ENCODE assay signal across 20 cellular contexts in the genomic region with DNA sequence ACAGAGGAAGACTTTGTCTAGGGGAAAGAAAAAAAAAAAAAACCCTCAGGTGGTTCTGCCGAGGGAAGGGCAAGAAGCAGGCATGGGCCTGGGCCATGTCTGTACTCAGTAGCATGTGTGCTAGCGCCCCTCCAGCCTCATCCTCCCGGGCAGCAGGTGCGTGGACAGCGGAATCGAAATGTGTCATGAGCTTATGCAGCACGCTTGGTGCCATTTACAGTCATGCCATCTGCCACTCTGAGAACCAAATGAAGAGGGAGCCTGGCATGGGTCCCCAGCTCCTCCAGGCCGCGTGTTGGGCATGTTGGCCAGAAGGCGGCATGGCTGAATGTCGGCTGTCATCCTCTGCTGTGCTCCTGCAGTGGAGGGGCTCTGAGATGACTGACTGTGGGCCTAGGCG. TPM values are rescaled to one million over a fixed set of nuclear protein-coding genes. Genes with fewer than 3 reads are reported as not detected.
DNase-seq lines count a peak whose midpoint lies in the region; ATAC-seq and TF ChIP-seq lines count a peak whose summit lies in the region.
"Had no signal": no experiment of that assay in that cellular context is flagged by ENCODE, and none has a peak within 500 bp of the region (broad histone marks: within the 10 kb centered on the region; RNA-seq: fewer than 3 reads in every experiment).

No MANE protein-coding gene starts in this region.

- intact Hi-C loops in activated CD4-positive, alpha-beta memory T cell treated with anti-CD3 and anti-CD28 coated beads for 36 hours (cut with micrococcal nuclease) = no loop called here

- no peaks in the 10 kb centered on the region for H3K36me3 ChIP-seq in hepatocyte (replicated peaks; ENCODE audit: insufficient read depth, low read depth)

- H4K20me1 ChIP-seq in hepatocyte (ENCODE audit: insufficient read depth, poor library complexity, severe bottlenecking) = peaks cover 9% of the 10 kb centered on the region

- H3K79me2 ChIP-seq in hepatocyte = peaks cover 6% of the 10 kb centered on the region

- DNase-seq in activated CD4-positive, alpha-beta memory T cell treated with anti-CD3 and anti-CD28 coated beads, Interleukin-2, amount 10 ng/mL, durations not matched to agents 7 days and 5 days = no peak
- no peak for DNase-seq in activated CD4-positive, alpha-beta memory T cell treated with anti-CD3 and anti-CD28 coated beads for 36 hours
- peak; percentile 87 to 91 for DNase-seq in cerebellar nuclear complex (lab: John Stamatoyannopoulos, UW)
- no peak for DNase-seq in natural killer cell treated with Interleukin-12 subunit alpha and Interleukin-12 subunit beta and Interleukin-15 and Interleukin-18, amount 100 ng/mL, for 72 hours (ENCODE audit: low spot score)
- DNase-seq in superior temporal gyrus (ENCODE audit: extremely low spot score) = peak; percentile 18
- DNase-seq in HCEC 1CT = no peak
- no peak for DNase-seq in SW 1271 (lab: John Stamatoyannopoulos, UW)
- no peak for DNase-seq in hepatocyte (ENCODE audit: low spot score)
- DNase-seq: AML-193; CD4-positive, alpha-beta memory T cell; DMS153; GF-D8; H9; MM.1S; NCI-H1092; NCI-H1436 treated with DMSO at 0.1 percent for 48 hours; NCI-H510A; NCI-H748 treated with DMSO at 0.1 percent for 48 hours; NK-92 treated with Interleukin-12 subunit alpha and Interleukin-12 subunit beta, amount 100 ng/mL, for 24 hours; Right ventricle myocardium superior had no signal

- H3K9me3 Mint-ChIP-seq in activated CD4-positive, alpha-beta memory T cell treated with anti-CD3 and anti-CD28 coated beads, Interleukin-2, amount 10 ng/mL, durations not matched to agents 7 days and 5 days = no peaks in the 10 kb centered on the region
- H3K9me3 Mint-ChIP-seq in activated CD4-positive, alpha-beta memory T cell treated with anti-CD3 and anti-CD28 coated beads for 36 hours = no peaks in the 10 kb centered on the region
- H3K9me3 Mint-ChIP-seq in natural killer cell treated with Interleukin-12 subunit alpha and Interleukin-12 subunit beta and Interleukin-15 and Interleukin-18, amount 100 ng/mL, for 72 hours = no peaks in the 10 kb centered on the region
- H3K9me3 Mint-ChIP-seq: CD4-positive, alpha-beta memory T cell; H9 had no signal

- peaks cover 60% of the 10 kb centered on the region for H3K36me3 Mint-ChIP-seq in activated CD4-positive, alpha-beta memory T cell treated with anti-CD3 and anti-CD28 coated beads, Interleukin-2, amount 10 ng/mL, durations not matched to agents 7 days and 5 days (ENCODE audit: low read depth)
- H3K36me3 Mint-ChIP-seq in activated CD4-positive, alpha-beta memory T cell treated with anti-CD3 and anti-CD28 coated beads for 36 hours = peaks cover 38% of the 10 kb centered on the region
- H3K36me3 Mint-ChIP-seq in natural killer cell treated with Interleukin-12 subunit alpha and Interleukin-12 subunit beta and Interleukin-15 and Interleukin-18, amount 100 ng/mL, for 72 hours = peaks cover 11% of the 10 kb centered on the region

- no peak overlapping the region for H3K4me3 ChIP-seq in hepatocyte

- peaks cover 47% of the 10 kb centered on the region for H3K4me1 Mint-ChIP-seq in activated CD4-positive, alpha-beta memory T cell treated with anti-CD3 and anti-CD28 coated beads, Interleukin-2, amount 10 ng/mL, durations not matched to agents 7 days and 5 days
- H3K4me1 Mint-ChIP-seq in activated CD4-positive, alpha-beta memory T cell treated with anti-CD3 and anti-CD28 coated beads for 36 hours (ENCODE audit: low read depth) = peaks cover 25% of the 10 kb centered on the region
- H3K4me1 Mint-ChIP-seq in natural killer cell treated with Interleukin-12 subunit alpha and Interleukin-12 subunit beta and Interleukin-15 and Interleukin-18, amount 100 ng/mL, for 72 hours (ENCODE audit: low read depth in 2 of 2) = peaks cover 39 to 64% of the 10 kb centered on the region in 2 donors

- H3K27ac Mint-ChIP-seq in activated CD4-positive, alpha-beta memory T cell treated with anti-CD3 and anti-CD28 coated beads, Interleukin-2, amount 10 ng/mL, durations not matched to agents 7 days and 5 days = peak overlapping the region; percentile 49
- no peak overlapping the region for H3K27ac Mint-ChIP-seq in activated CD4-positive, alpha-beta memory T cell treated with anti-CD3 and anti-CD28 coated beads for 36 hours
- H3K27ac Mint-ChIP-seq in natural killer cell treated with Interleukin-12 subunit alpha and Interleukin-12 subunit beta and Interleukin-15 and Interleukin-18, amount 100 ng/mL, for 72 hours = peak overlapping the region; percentile 48 to 70

- ATAC-seq in natural killer cell treated with Interleukin-12 subunit alpha and Interleukin-12 subunit beta and Interleukin-15 and Interleukin-18, amount 100 ng/mL, for 72 hours = no peak

- no peak overlapping the region for H3K27ac ChIP-seq in hepatocyte

- no peaks in the 10 kb centered on the region for H3K9me2 ChIP-seq in hepatocyte (replicated peaks; ENCODE audit: insufficient read depth)

- H3K4me2 ChIP-seq in hepatocyte = no peak overlapping the region

- no peaks in the 10 kb centered on the region for H3K9me3 ChIP-seq in hepatocyte (ENCODE audit: low read depth)

- no peaks in the 10 kb centered on the region for H3K27me3 ChIP-seq in hepatocyte

- H2AFZ ChIP-seq in hepatocyte = no peak overlapping the region

- no peak for TF ChIP-seq CTCF in hepatocyte (IDR thresholded peaks at IDR 0.05; ENCODE audit: poor library complexity)

- POLR2A ChIA-PET in activated CD4-positive, alpha-beta memory T cell treated with anti-CD3 and anti-CD28 coated beads, Interleukin-2, amount 10 ng/mL, durations not matched to agents 7 days and 5 days (lab: Charles Lee) = no interaction called here
- POLR2A ChIA-PET in activated CD4-positive, alpha-beta memory T cell treated with anti-CD3 and anti-CD28 coated beads for 36 hours (lab: Charles Lee) = no interaction called here

- CTCF ChIA-PET in activated CD4-positive, alpha-beta memory T cell treated with anti-CD3 and anti-CD28 coated beads, Interleukin-2, amount 10 ng/mL, durations not matched to agents 7 days and 5 days (lab: Charles Lee) = interaction anchor here (0.7 kb wide), 1 partner anchor 9 kb away, joined by 3 read pairs; no protein-coding TSS in a partner anchor
- CTCF ChIA-PET in activated CD4-positive, alpha-beta memory T cell treated with anti-CD3 and anti-CD28 coated beads for 36 hours (lab: Charles Lee) = no interaction called here

- no peaks in the 10 kb centered on the region for H3K4me1 ChIP-seq in hepatocyte (ENCODE audit: insufficient read depth)

- 97% methylated on average over 12 of the region's 12 CpGs for WGBS in hepatocyte (ENCODE audit: low lambda C conversion rate, missing lambda C conversion rate)

- H3K27me3 Mint-ChIP-seq in activated CD4-positive, alpha-beta memory T cell treated with anti-CD3 and anti-CD28 coated beads, Interleukin-2, amount 10 ng/mL, durations not matched to agents 7 days and 5 days = no peaks in the 10 kb centered on the region
- no peaks in the 10 kb centered on the region for H3K27me3 Mint-ChIP-seq in activated CD4-positive, alpha-beta memory T cell treated with anti-CD3 and anti-CD28 coated beads for 36 hours
- no peaks in the 10 kb centered on the region for H3K27me3 Mint-ChIP-seq in natural killer cell treated with Interleukin-12 subunit alpha and Interleukin-12 subunit beta and Interleukin-15 and Interleukin-18, amount 100 ng/mL, for 72 hours
- H3K27me3 Mint-ChIP-seq: CD4-positive, alpha-beta memory T cell had no signal

- no peak overlapping the region for H3K4me3 Mint-ChIP-seq in activated CD4-positive, alpha-beta memory T cell treated with anti-CD3 and anti-CD28 coated beads, Interleukin-2, amount 10 ng/mL, durations not matched to agents 7 days and 5 days
- H3K4me3 Mint-ChIP-seq in activated CD4-positive, alpha-beta memory T cell treated with anti-CD3 and anti-CD28 coated beads for 36 hours = no peak overlapping the region
- H3K4me3 Mint-ChIP-seq in natural killer cell treated with Interleukin-12 subunit alpha and Interleukin-12 subunit beta and Interleukin-15 and Interleukin-18, amount 100 ng/mL, for 72 hours = no peak overlapping the region
- H3K4me3 Mint-ChIP-seq: CD4-positive, alpha-beta memory T cell; H9 had no signal

RNA-seq across cellular contexts. Expression of a gene that starts 31.4 kb away (rescaled TPM):
- 10 to 100 TPM; 24.2 to 24.5 TPM for total RNA-seq in activated CD4-positive, alpha-beta memory T cell treated with anti-CD3 and anti-CD28 coated beads, Interleukin-2, amount 10 ng/mL, durations not matched to agents 7 days and 5 days
- 10 to 100 TPM; 14.5 to 14.6 TPM for total RNA-seq in activated CD4-positive, alpha-beta memory T cell treated with anti-CD3 and anti-CD28 coated beads for 36 hours
- total RNA-seq in natural killer cell treated with Interleukin-12 subunit alpha and Interleukin-12 subunit beta and Interleukin-15 and Interleukin-18, amount 100 ng/mL, for 72 hours = 10 to 100 TPM; 33.3 to 35.3 TPM
- 7.0 and 8.2 TPM in 2 replicates for total RNA-seq in hepatocyte
- 6.7 and 9.9 TPM in 2 replicates for polyA plus RNA-seq in hepatocyte

RNA-seq across cellular contexts. Expression of a gene that starts 31.6 kb away (rescaled TPM):
- 1 to 10 TPM; 7.7 to 9.1 TPM for total RNA-seq in activated CD4-positive, alpha-beta memory T cell treated with anti-CD3 and anti-CD28 coated beads, Interleukin-2, amount 10 ng/mL, durations not matched to agents 7 days and 5 days
- 1 to 10 TPM; 8.4 to 9.5 TPM for total RNA-seq in activated CD4-positive, alpha-beta memory T cell treated with anti-CD3 and anti-CD28 coated beads for 36 hours
- 1 to 10 TPM; 5.1 to 7.0 TPM for total RNA-seq in natural killer cell treated with Interleukin-12 subunit alpha and Interleukin-12 subunit beta and Interleukin-15 and Interleukin-18, amount 100 ng/mL, for 72 hours
- 18.8 and 21.5 TPM in 2 replicates for total RNA-seq in hepatocyte
- 18.5 and 22.9 TPM in 2 replicates for polyA plus RNA-seq in hepatocyte

RNA-seq across cellular contexts. Expression of a gene that starts 34.6 kb away (rescaled TPM):
- total RNA-seq in activated CD4-positive, alpha-beta memory T cell treated with anti-CD3 and anti-CD28 coated beads, Interleukin-2, amount 10 ng/mL, durations not matched to agents 7 days and 5 days = 10 to 100 TPM; 44.9 to 48.9 TPM
- 10 to 100 TPM; 62.1 to 65.9 TPM for total RNA-seq in activated CD4-positive, alpha-beta memory T cell treated with anti-CD3 and anti-CD28 coated beads for 36 hours
- 10 to 100 TPM; 56.1 to 61.1 TPM for total RNA-seq in natural killer cell treated with Interleukin-12 subunit alpha and Interleukin-12 subunit beta and Interleukin-15 and Interleukin-18, amount 100 ng/mL, for 72 hours
- total RNA-seq in hepatocyte = 52.0 and 56.1 TPM in 2 replicates
- polyA plus RNA-seq in hepatocyte = 7.8 and 9.2 TPM in 2 replicates

Comparison
In these comparisons a context has a peak if more than half of its experiments do, and no peak if none do; other contexts are left out.
1. DNase-seq: peak in cerebellar nuclear complex (2 of 2) and superior temporal gyrus (single experiment); none in activated CD4-positive, alpha-beta memory T cell treated with anti-CD3 and anti-CD28 coated beads, Interleukin-2, amount 10 ng/mL, durations not matched to agents 7 days and 5 days (single experiment), activated CD4-positive, alpha-beta memory T cell treated with anti-CD3 and anti-CD28 coated beads for 36 hours (single experiment), natural killer cell treated with Interleukin-12 subunit alpha and Interleukin-12 subunit beta and Interleukin-15 and Interleukin-18, amount 100 ng/mL, for 72 hours (single experiment), HCEC 1CT (single experiment), SW 1271 (0 of 2) and hepatocyte (single experiment).